Comparison of ENCODE assay signal across 18 cellular contexts in genomic region chr3:56720836-56721235, GRCh38. TPM values are rescaled to one million over a fixed set of nuclear protein-coding genes. Genes with fewer than 3 reads are reported as not detected.
DNase-seq lines count a peak whose midpoint lies in the region; ATAC-seq and TF ChIP-seq lines count a peak whose summit lies in the region.
"Had no signal": no experiment of that assay in that cellular context is flagged by ENCODE, and none has a peak within 500 bp of the region (broad histone marks: within the 10 kb centered on the region; RNA-seq: fewer than 3 reads in every experiment).

No MANE protein-coding gene starts in this region.

- CTCF ChIA-PET in Calu3 (lab: Charles Lee), result no interaction called here

- intact Hi-C loops in Calu3 (cut with micrococcal nuclease; ENCODE audit: unreplicated experiment), result no loop called here

- TF ChIP-seq CTCF in Calu3 (IDR thresholded peaks at IDR 0.05; ENCODE audit: unreplicated experiment), result no peak

- peak overlapping the region; percentile 74 for H3K27ac Mint-ChIP-seq in activated naive CD8-positive, alpha-beta T cell
- H3K27ac Mint-ChIP-seq in activated naive CD8-positive, alpha-beta T cell treated with anti-CD3 and anti-CD28 coated beads for 36 hours, result no peak overlapping the region
- H3K27ac Mint-ChIP-seq in Calu3 (ENCODE audit: unreplicated experiment), result no peak overlapping the region

- no peaks in the 10 kb centered on the region for H3K27me3 Mint-ChIP-seq in activated naive CD8-positive, alpha-beta T cell
- H3K27me3 Mint-ChIP-seq in activated naive CD8-positive, alpha-beta T cell treated with anti-CD3 and anti-CD28 coated beads for 36 hours, result no peaks in the 10 kb centered on the region
- no peaks in the 10 kb centered on the region for H3K27me3 Mint-ChIP-seq in Calu3 (ENCODE audit: unreplicated experiment)
- H3K27me3 Mint-ChIP-seq: activated CD4-positive, alpha-beta T cell treated with anti-CD3 and anti-CD28 coated beads, Interleukin-2, amount 10 ng/mL, durations not matched to agents 7 days and 5 days had no signal

- peaks cover 26% of the 10 kb centered on the region for H3K36me3 Mint-ChIP-seq in activated naive CD8-positive, alpha-beta T cell
- H3K36me3 Mint-ChIP-seq in activated naive CD8-positive, alpha-beta T cell treated with anti-CD3 and anti-CD28 coated beads for 36 hours, result peaks cover 46% of the 10 kb centered on the region
- no peaks in the 10 kb centered on the region for H3K36me3 Mint-ChIP-seq in Calu3 (ENCODE audit: insufficient read depth, unreplicated experiment)

- H3K4me1 Mint-ChIP-seq in activated naive CD8-positive, alpha-beta T cell (ENCODE audit: low read depth), result peaks cover 53% of the 10 kb centered on the region
- H3K4me1 Mint-ChIP-seq in activated naive CD8-positive, alpha-beta T cell treated with anti-CD3 and anti-CD28 coated beads for 36 hours, result peaks cover 42% of the 10 kb centered on the region
- H3K4me1 Mint-ChIP-seq in Calu3 (ENCODE audit: low read depth, unreplicated experiment), result no peaks in the 10 kb centered on the region

- no peaks in the 10 kb centered on the region for H3K9me3 Mint-ChIP-seq in activated naive CD8-positive, alpha-beta T cell (ENCODE audit: low read depth)
- peaks cover 14% of the 10 kb centered on the region for H3K9me3 Mint-ChIP-seq in activated naive CD8-positive, alpha-beta T cell treated with anti-CD3 and anti-CD28 coated beads for 36 hours
- peaks cover 6% of the 10 kb centered on the region for H3K9me3 Mint-ChIP-seq in Calu3 (ENCODE audit: low read depth, unreplicated experiment)

- no peak for DNase-seq in activated naive CD8-positive, alpha-beta T cell treated with anti-CD3 and anti-CD28 coated beads for 36 hours
- DNase-seq in M059J (ENCODE audit: low read depth), result peak; percentile 3
- DNase-seq in left kidney (ENCODE audit: low read depth, low spot score), result peak; percentile 86
- no peak for DNase-seq in Calu3
- DNase-seq: activated CD4-positive, alpha-beta T cell treated with anti-CD3 and anti-CD28 coated beads, Interleukin-2, amount 10 ng/mL, durations not matched to agents 7 days and 5 days; EL; foreskin fibroblast; heart right ventricle; KBM-7; left cardiac atrium; NCI-H1694; NCI-H2171 treated with DMSO at 0.1 percent for 48 hours; NCI-H526; stimulated activated CD4-positive, alpha-beta T cell treated with anti-CD3 and anti-CD28 coated beads, Interleukin-2, amount 100 ng/mL, for 24 hours had no signal

- ATAC-seq in HG02852 (IDR thresholded peaks at IDR 0.05; ENCODE audit: unreplicated experiment), result no peak
- ATAC-seq in GM18868 (IDR thresholded peaks at IDR 0.05; ENCODE audit: unreplicated experiment), result no peak
- ATAC-seq: heart right ventricle, left cardiac atrium had no signal

- H3K4me3 Mint-ChIP-seq in activated naive CD8-positive, alpha-beta T cell, result no peak overlapping the region
- no peak overlapping the region for H3K4me3 Mint-ChIP-seq in activated naive CD8-positive, alpha-beta T cell treated with anti-CD3 and anti-CD28 coated beads for 36 hours
- no peak overlapping the region for H3K4me3 Mint-ChIP-seq in Calu3 (ENCODE audit: low read depth, unreplicated experiment)
- H3K4me3 Mint-ChIP-seq: activated CD4-positive, alpha-beta T cell treated with anti-CD3 and anti-CD28 coated beads, Interleukin-2, amount 10 ng/mL, durations not matched to agents 7 days and 5 days; T-helper 2 cell treated with Interferon-gamma antibody and Interleukin-4, amounts not matched to agents 5 μg/mL and 100 μg/mL, for 36 hours had no signal

- BruUV-seq in Calu3 (replicated peaks; lab: Mats Ljungman, UMichigan), result no TSS peak

RNA-seq across cellular contexts. Expression of gene TASOR, which starts 37.8 kb away (rescaled TPM):
- 10 to 100 TPM; 50.5 TPM for total RNA-seq in activated naive CD8-positive, alpha-beta T cell treated with anti-CD3 and anti-CD28 coated beads for 36 hours
- 57.7 and 59.4 TPM in 2 replicates for total RNA-seq in M059J (2014; rRNA removed; shearing (Covaris generic))
- total RNA-seq in Calu3 (2022), result 56.4 and 56.8 TPM in 2 replicates

Comparison
In these comparisons a context has a peak if more than half of its experiments do, and no peak if none do; other contexts are left out.
1. DNase-seq: peak in M059J (single experiment) and left kidney (single experiment); none in activated naive CD8-positive, alpha-beta T cell treated with anti-CD3 and anti-CD28 coated beads for 36 hours (single experiment) and Calu3 (single experiment).